In the genomic region with DNA sequence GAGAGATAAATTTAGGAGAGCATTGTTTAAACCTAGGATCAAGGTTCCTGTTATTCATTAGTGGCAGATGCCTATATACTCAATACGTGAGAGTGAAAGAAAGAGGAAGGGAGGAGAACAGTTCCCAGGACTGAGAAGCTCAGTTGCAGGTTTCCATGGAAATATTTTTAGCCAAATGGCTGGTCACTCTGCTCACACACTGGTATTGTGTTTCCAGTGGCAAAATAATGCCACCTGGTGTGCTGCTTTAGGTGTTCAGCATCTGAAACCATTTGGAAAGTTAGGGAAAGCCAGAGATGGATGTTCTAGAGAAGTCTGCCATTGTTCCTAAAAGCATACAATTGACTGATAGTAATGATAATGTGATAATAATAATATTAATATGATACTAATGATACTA, we compare ENCODE assay signal across 16 cellular contexts.
A peak's percentile ranks its signal among the peaks of the same experiment; 100 is the strongest.
DNase-seq lines count a peak whose midpoint lies in the region; ATAC-seq and TF ChIP-seq lines count a peak whose summit lies in the region.
"Had no signal": no experiment of that assay in that cellular context is flagged by ENCODE, and none has a peak within 500 bp of the region (broad histone marks: within the 10 kb centered on the region; RNA-seq: fewer than 3 reads in every experiment).

No MANE protein-coding gene starts in this region.

- 5% methylated on average over 1 of the region's 1 CpG for WGBS in SK-N-SH (ENCODE audit: low lambda C conversion rate)

- no peaks in the 10 kb centered on the region for H3K79me2 ChIP-seq in SK-N-SH (ENCODE audit: insufficient read depth)

- no peak overlapping the region for H3K9ac ChIP-seq in SK-N-SH

- no peak overlapping the region for H3K4me2 ChIP-seq in SK-N-SH

- H3K9me3 ChIP-seq in SK-N-SH, result no peaks in the 10 kb centered on the region
- H3K9me3 ChIP-seq: HAP-1 had no signal

- no peaks in the 10 kb centered on the region for H3F3A ChIP-seq in SK-N-SH (replicated peaks; ENCODE audit: insufficient read depth)

- CTCF ChIA-PET in SK-N-SH (lab: Yijun Ruan, JAX), result no interaction called here

- TF ChIP-seq EP300 in SK-N-SH (IDR thresholded peaks at IDR 0.05; ENCODE audit: borderline replicate concordance in 1 of 2, low read depth in 1 of 2, low read length in 1 of 2), result no peak

- no peaks in the 10 kb centered on the region for H3K9me2 ChIP-seq in SK-N-SH

- no peaks in the 10 kb centered on the region for H4K20me1 ChIP-seq in SK-N-SH (ENCODE audit: insufficient read depth)

- TF ChIP-seq RAD21 in SK-N-SH (IDR thresholded peaks at IDR 0.05; ENCODE audit: low read length), result peak; percentile 48; the same call in 1 of the 2 replicates

- DNase-seq in SK-N-SH (no peak), epithelial cell of proximal tubule (ENCODE audit: low read depth) (no peak), renal cortical epithelial cell (ENCODE audit: low read depth) (peak; percentile 11)
- no peak for DNase-seq in stimulated activated CD4-positive, alpha-beta T cell treated with anti-CD3 and anti-CD28 coated beads, Interleukin-12 subunit alpha, Interleukin-12 subunit beta, amount 100 ng/mL, for 4 hours
- DNase-seq: C1 segment of cervical spinal cord; Calu3; CD4-positive, alpha-beta memory T cell; COR-L47; DMS53; DMS79 treated with DMSO at 0.1 percent for 48 hours; GF-D8; GOT3; HFFc6 had no signal

- no peaks in the 10 kb centered on the region for H3K4me1 ChIP-seq in SK-N-SH (ENCODE audit: control insufficient read depth in 1 of 2, insufficient read depth in 2 of 2, low read depth in 1 of 2, low read length in 1 of 2)
- H3K4me1 ChIP-seq: HAP-1 had no signal

- ATAC-seq in SK-N-SH treated with all-trans-retinoic acid at 6 μM for 48 hours, result no peak
- ATAC-seq in HG02763 (IDR thresholded peaks at IDR 0.05; ENCODE audit: unreplicated experiment), result no peak

- H3K27me3 ChIP-seq in SK-N-SH (ENCODE audit: insufficient read depth), result no peaks in the 10 kb centered on the region

- H3K36me3 ChIP-seq in SK-N-SH (replicated peaks in 1 of 2; ENCODE audit: control insufficient read depth in 1 of 2, insufficient read depth in 2 of 2, low read length in 1 of 2), result no peaks in the 10 kb centered on the region
- H3K36me3 ChIP-seq: HAP-1 had no signal

- H3K4me3 ChIP-seq in SK-N-SH (ENCODE audit: low read depth in 2 of 2, low read length in 1 of 2) (no peak overlapping the region), epithelial cell of proximal tubule (ENCODE audit: low read depth, low read length) (no peak overlapping the region)
- H3K4me3 ChIP-seq: HAP-1 had no signal

- TF ChIP-seq CTCF in SK-N-SH (IDR thresholded peaks at IDR 0.05) (no peak), epithelial cell of proximal tubule (conservative IDR thresholded peaks at IDR 0.05; ENCODE audit: low read depth, low read length) (peak; percentile 35)

- H3K27ac ChIP-seq in SK-N-SH (ENCODE audit: low read depth in 2 of 2, low read length in 1 of 2), result no peak overlapping the region

- POLR2A ChIA-PET in SK-N-SH (lab: Yijun Ruan, JAX), result no interaction called here

- H2AFZ ChIP-seq in SK-N-SH (ENCODE audit: low read depth), result no peak overlapping the region

TF ChIP-seq in SK-N-SH, 30 proteins besides CTCF, POLR2A, EP300 and RAD21:
- TF ChIP-seq SMC3 (IDR thresholded peaks at IDR 0.05; ENCODE audit: low read depth, low read length) (peak; percentile 14; the same call in 1 of the 2 replicates), MEF2A (IDR thresholded peaks at IDR 0.05; ENCODE audit: borderline replicate concordance, low read depth) (no peak)

TF ChIP-seq in SK-N-SH treated with all-trans-retinoic acid at 6 μM for 48 hours, 23 proteins besides CTCF, POLR2A, EP300 and RAD21:
- TF ChIP-seq, protein P1, sequence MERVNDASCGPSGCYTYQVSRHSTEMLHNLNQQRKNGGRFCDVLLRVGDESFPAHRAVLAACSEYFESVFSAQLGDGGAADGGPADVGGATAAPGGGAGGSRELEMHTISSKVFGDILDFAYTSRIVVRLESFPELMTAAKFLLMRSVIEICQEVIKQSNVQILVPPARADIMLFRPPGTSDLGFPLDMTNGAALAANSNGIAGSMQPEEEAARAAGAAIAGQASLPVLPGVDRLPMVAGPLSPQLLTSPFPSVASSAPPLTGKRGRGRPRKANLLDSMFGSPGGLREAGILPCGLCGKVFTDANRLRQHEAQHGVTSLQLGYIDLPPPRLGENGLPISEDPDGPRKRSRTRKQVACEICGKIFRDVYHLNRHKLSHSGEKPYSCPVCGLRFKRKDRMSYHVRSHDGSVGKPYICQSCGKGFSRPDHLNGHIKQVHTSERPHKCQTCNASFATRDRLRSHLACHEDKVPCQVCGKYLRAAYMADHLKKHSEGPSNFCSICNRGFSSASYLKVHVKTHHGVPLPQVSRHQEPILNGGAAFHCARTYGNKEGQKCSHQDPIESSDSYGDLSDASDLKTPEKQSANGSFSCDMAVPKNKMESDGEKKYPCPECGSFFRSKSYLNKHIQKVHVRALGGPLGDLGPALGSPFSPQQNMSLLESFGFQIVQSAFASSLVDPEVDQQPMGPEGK (CRISPR knock-in tag; IDR thresholded peaks at IDR 0.05; ENCODE audit: borderline replicate concordance), result no peak
- TF ChIP-seq OSR1 (CRISPR knock-in tag; IDR thresholded peaks at IDR 0.05) (no peak), BACH2 (CRISPR knock-in tag; IDR thresholded peaks at IDR 0.05; ENCODE audit: borderline replicate concordance) (no peak), CSDC2 (CRISPR knock-in tag; IDR thresholded peaks at IDR 0.05) (no peak), ZC3H10 (CRISPR knock-in tag; IDR thresholded peaks at IDR 0.05) (no peak), SNAI2 (CRISPR knock-in tag; IDR thresholded peaks at IDR 0.05) (no peak), ISL1 (CRISPR knock-in tag; IDR thresholded peaks at IDR 0.05) (no peak), ARNTL (CRISPR knock-in tag; IDR thresholded peaks at IDR 0.05; ENCODE audit: borderline replicate concordance, low read depth) (no peak)
- TF ChIP-seq, protein P2, sequence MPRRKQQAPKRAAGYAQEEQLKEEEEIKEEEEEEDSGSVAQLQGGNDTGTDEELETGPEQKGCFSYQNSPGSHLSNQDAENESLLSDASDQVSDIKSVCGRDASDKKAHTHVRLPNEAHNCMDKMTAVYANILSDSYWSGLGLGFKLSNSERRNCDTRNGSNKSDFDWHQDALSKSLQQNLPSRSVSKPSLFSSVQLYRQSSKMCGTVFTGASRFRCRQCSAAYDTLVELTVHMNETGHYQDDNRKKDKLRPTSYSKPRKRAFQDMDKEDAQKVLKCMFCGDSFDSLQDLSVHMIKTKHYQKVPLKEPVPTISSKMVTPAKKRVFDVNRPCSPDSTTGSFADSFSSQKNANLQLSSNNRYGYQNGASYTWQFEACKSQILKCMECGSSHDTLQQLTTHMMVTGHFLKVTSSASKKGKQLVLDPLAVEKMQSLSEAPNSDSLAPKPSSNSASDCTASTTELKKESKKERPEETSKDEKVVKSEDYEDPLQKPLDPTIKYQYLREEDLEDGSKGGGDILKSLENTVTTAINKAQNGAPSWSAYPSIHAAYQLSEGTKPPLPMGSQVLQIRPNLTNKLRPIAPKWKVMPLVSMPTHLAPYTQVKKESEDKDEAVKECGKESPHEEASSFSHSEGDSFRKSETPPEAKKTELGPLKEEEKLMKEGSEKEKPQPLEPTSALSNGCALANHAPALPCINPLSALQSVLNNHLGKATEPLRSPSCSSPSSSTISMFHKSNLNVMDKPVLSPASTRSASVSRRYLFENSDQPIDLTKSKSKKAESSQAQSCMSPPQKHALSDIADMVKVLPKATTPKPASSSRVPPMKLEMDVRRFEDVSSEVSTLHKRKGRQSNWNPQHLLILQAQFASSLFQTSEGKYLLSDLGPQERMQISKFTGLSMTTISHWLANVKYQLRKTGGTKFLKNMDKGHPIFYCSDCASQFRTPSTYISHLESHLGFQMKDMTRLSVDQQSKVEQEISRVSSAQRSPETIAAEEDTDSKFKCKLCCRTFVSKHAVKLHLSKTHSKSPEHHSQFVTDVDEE (CRISPR knock-in tag; IDR thresholded peaks at IDR 0.05), result no peak
TF ChIP-seq in SK-N-SH treated with all-trans-retinoic acid at 6 μM for 48 hours: peak in this region for 0.
